8 cellular contexts compared by ENCODE assay signal in genomic region chr10:73495884-73496674, GRCh38. TPM values are rescaled to one million over a fixed set of nuclear protein-coding genes. Genes with fewer than 3 reads are reported as not detected.
DNase-seq lines count a peak whose midpoint lies in the region; ATAC-seq and TF ChIP-seq lines count a peak whose summit lies in the region.

TSS of gene PPP3CB (minus strand) at chr10:73496024. CDS start at chr10:73495889, 135 bp downstream.

- H3K27me3 ChIP-seq in AG04450 (ENCODE audit: control insufficient read depth, insufficient read depth, low read length), result no peaks in the 10 kb centered on the region
- H3K27me3 ChIP-seq in kidney epithelial cell (ENCODE audit: control insufficient read depth, insufficient read depth, low read length), result no peaks in the 10 kb centered on the region

- CTCF ChIA-PET in AG04450 (lab: Charles Lee), result interaction anchor here (1.5 kb wide), 1 partner anchor 33 kb away, joined by 6 read pairs; no protein-coding TSS in a partner anchor

- peak within 1 kb of the TSS; percentile 92 for H3K4me3 ChIP-seq in AG04450 (ENCODE audit: low read depth, low read length)
- peak within 1 kb of the TSS; percentile 77 for H3K4me3 ChIP-seq in kidney epithelial cell (ENCODE audit: low read depth, low read length)

- TF ChIP-seq CTCF in AG04450 (IDR thresholded peaks at IDR 0.05; ENCODE audit: low read depth, low read length) (no peak), kidney epithelial cell (IDR thresholded peaks at IDR 0.05; ENCODE audit: insufficient read depth, low read length, poor library complexity, severe bottlenecking) (no peak)

- ATAC-seq in GM19023 (IDR thresholded peaks at IDR 0.05; ENCODE audit: unreplicated experiment) (peak; percentile 59), HG03342 (IDR thresholded peaks at IDR 0.05; ENCODE audit: unreplicated experiment) (peak; percentile 50)
- ATAC-seq in activated CD4-positive, CD25-positive, alpha-beta regulatory T cell treated with anti-CD3 and anti-CD28 coated beads, Interleukin-2, amount 50 U/mL, for 24 hours, result peak; percentile 77 to 81

- POLR2A ChIA-PET in AG04450 (lab: Yijun Ruan, JAX), result interaction anchor here (0.5 to 2.4 kb wide), 8 partner anchors 11 to 312 kb away, joined by 3 to 7 read pairs (median 4); no protein-coding TSS in a partner anchor

- DNase-seq in AG04450 (ENCODE audit: low read depth, low spot score) (peak; percentile 93), NCI-H446 (lab: John Stamatoyannopoulos, UW) (peak; percentile 81), cerebellum (ENCODE audit: low spot score) (peak; percentile 91), kidney epithelial cell (ENCODE audit: low read depth) (peak; percentile 72)
- DNase-seq in stimulated activated CD4-positive, alpha-beta T cell treated with anti-CD3 and anti-CD28 coated beads, Interleukin-15, amount 100 ng/mL, for 24 hours, result peak; percentile 95

- peaks cover 2% of the 10 kb centered on the region for H3K36me3 ChIP-seq in kidney epithelial cell (ENCODE audit: control insufficient read depth, insufficient read depth, low read length)

- H3K9me3 ChIP-seq in AG04450 (ENCODE audit: control insufficient read depth, insufficient read depth, low read length), result no peaks in the 10 kb centered on the region; the same call in 1 of the 2 replicates

- H3K27ac ChIP-seq in AG04450 (ENCODE audit: low read depth, low read length), result peak within 1 kb of the TSS; percentile 97

RNA-seq across cellular contexts. Expression of gene PPP3CB, which starts in this region (rescaled TPM):
- polyA plus RNA-seq in AG04450 (2011; rRNA removed), result 35.9 and 41.8 TPM in 2 replicates
- polyA minus RNA-seq in AG04450 (2011; rRNA and poly(A)+ RNA removed), result 27.7 and 33.8 TPM in 2 replicates
- total RNA-seq in cerebellum (90.7 TPM), kidney epithelial cell (18.7 and 21.9 TPM in 2 replicates)

Comparison
In these comparisons a context has a peak if more than half of its experiments do, and no peak if none do; other contexts are left out.
1. Peak in every context shown above with its lines: DNase-seq, ATAC-seq, H3K4me3 ChIP-seq and H3K27ac ChIP-seq.